1 cellular context compared by ENCODE assay signal in the genomic region with DNA sequence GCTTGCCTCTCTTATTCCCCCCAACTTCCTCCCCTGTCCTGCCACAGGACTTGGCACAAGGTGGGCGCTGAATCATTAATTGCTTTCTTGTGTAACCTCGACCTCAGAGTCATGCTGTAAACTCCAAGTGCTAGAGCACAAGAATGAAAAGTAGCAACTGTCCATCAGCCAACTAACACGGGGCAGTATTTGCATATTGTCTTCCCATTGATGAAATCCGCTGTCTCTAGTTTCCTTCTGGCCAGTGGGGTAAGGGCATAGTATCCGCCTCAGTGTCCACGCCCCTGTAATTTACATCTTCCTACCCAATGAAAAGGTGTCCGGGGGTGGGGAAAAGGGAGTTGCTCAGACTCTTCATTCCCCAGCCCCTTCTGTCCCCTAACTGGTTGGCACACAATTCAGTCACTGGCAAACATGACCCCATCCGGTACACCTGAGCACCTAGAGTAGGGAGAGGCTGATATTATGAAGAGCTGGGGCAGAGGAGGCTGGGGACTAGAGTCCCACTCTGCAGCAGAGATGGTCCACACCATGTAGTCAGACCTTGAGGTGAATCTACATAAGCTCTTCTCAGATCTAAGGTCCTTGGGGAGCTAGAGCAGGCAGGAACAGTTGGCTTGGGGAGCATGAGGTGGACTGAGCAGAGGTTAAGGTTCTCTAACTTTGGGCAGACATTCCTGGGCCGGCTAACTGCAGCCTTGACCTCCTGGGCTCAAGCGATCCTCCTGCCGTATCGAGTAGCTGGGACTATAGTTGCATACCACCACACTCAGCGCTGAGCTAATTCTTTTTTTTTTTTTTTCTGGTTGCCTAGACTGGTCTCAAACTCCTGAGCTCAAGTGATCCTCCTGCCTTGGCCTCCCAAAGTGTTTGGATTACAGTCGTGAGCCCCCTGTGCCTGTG.
TF ChIP-seq lines count a peak whose summit lies in the region.

No MANE protein-coding gene starts in this region.

TF ChIP-seq in HepG2, 621 proteins besides CTCF, POLR2A, EP300 and RAD21 (continued from another document and continues in another):
- TF ChIP-seq, protein P1, sequence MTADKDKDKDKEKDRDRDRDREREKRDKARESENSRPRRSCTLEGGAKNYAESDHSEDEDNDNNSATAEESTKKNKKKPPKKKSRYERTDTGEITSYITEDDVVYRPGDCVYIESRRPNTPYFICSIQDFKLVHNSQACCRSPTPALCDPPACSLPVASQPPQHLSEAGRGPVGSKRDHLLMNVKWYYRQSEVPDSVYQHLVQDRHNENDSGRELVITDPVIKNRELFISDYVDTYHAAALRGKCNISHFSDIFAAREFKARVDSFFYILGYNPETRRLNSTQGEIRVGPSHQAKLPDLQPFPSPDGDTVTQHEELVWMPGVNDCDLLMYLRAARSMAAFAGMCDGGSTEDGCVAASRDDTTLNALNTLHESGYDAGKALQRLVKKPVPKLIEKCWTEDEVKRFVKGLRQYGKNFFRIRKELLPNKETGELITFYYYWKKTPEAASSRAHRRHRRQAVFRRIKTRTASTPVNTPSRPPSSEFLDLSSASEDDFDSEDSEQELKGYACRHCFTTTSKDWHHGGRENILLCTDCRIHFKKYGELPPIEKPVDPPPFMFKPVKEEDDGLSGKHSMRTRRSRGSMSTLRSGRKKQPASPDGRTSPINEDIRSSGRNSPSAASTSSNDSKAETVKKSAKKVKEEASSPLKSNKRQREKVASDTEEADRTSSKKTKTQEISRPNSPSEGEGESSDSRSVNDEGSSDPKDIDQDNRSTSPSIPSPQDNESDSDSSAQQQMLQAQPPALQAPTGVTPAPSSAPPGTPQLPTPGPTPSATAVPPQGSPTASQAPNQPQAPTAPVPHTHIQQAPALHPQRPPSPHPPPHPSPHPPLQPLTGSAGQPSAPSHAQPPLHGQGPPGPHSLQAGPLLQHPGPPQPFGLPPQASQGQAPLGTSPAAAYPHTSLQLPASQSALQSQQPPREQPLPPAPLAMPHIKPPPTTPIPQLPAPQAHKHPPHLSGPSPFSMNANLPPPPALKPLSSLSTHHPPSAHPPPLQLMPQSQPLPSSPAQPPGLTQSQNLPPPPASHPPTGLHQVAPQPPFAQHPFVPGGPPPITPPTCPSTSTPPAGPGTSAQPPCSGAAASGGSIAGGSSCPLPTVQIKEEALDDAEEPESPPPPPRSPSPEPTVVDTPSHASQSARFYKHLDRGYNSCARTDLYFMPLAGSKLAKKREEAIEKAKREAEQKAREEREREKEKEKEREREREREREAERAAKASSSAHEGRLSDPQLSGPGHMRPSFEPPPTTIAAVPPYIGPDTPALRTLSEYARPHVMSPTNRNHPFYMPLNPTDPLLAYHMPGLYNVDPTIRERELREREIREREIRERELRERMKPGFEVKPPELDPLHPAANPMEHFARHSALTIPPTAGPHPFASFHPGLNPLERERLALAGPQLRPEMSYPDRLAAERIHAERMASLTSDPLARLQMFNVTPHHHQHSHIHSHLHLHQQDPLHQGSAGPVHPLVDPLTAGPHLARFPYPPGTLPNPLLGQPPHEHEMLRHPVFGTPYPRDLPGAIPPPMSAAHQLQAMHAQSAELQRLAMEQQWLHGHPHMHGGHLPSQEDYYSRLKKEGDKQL (CRISPR knock-in tag; IDR thresholded peaks at IDR 0.05; ENCODE audit: low read depth), result no peak
- TF ChIP-seq ZFP36L1 (CRISPR knock-in tag; IDR thresholded peaks at IDR 0.05) (no peak), NCOA5 (CRISPR knock-in tag; IDR thresholded peaks at IDR 0.05) (no peak), ZNF329 (CRISPR knock-in tag; IDR thresholded peaks at IDR 0.05; ENCODE audit: low read depth) (no peak), ZNF484 (CRISPR knock-in tag; IDR thresholded peaks at IDR 0.05; ENCODE audit: borderline replicate concordance, low read depth) (no peak), ZNF468 (CRISPR knock-in tag; IDR thresholded peaks at IDR 0.05) (no peak), ZNF30 (CRISPR knock-in tag; IDR thresholded peaks at IDR 0.05) (no peak), HOXA3 (CRISPR knock-in tag; IDR thresholded peaks at IDR 0.05) (no peak), ZNF562 (CRISPR knock-in tag; IDR thresholded peaks at IDR 0.05; ENCODE audit: borderline replicate concordance) (no peak), RELA (CRISPR knock-in tag; IDR thresholded peaks at IDR 0.05) (no peak), IRX3 (CRISPR knock-in tag; IDR thresholded peaks at IDR 0.05; ENCODE audit: borderline replicate concordance, low read depth) (0 out of 2 replicates have a peak, but pooled peaks have one; percentile 45), ISL2 (CRISPR knock-in tag; IDR thresholded peaks at IDR 0.05) (no peak; the same call in 1 of the 2 replicates), ATF7 (IDR thresholded peaks at IDR 0.05) (no peak), ATF7 (CRISPR knock-in tag; IDR thresholded peaks at IDR 0.05) (no peak), NFE2L2 (IDR thresholded peaks at IDR 0.05; ENCODE audit: low read length) (no peak), PAF1 (CRISPR knock-in tag; IDR thresholded peaks at IDR 0.05) (no peak), RNF2 (conservative IDR thresholded peaks at IDR 0.05; ENCODE audit: low read depth) (no peak), ARNT2 (CRISPR knock-in tag; IDR thresholded peaks at IDR 0.05; ENCODE audit: low read depth) (no peak), ESRRA (CRISPR knock-in tag; IDR thresholded peaks at IDR 0.05; ENCODE audit: low read depth) (no peak), RXRB (CRISPR knock-in tag; IDR thresholded peaks at IDR 0.05; ENCODE audit: borderline replicate concordance) (no peak), JARID2 (CRISPR knock-in tag; IDR thresholded peaks at IDR 0.05; ENCODE audit: insufficient replicate concordance) (no peak), ZNF776 (CRISPR knock-in tag; IDR thresholded peaks at IDR 0.05) (no peak), YEATS4 (CRISPR knock-in tag; IDR thresholded peaks at IDR 0.05; ENCODE audit: borderline replicate concordance) (0 out of 2 replicates have a peak, but pooled peaks have one; percentile 26), HNF4A (CRISPR knock-in tag; IDR thresholded peaks at IDR 0.05) (peak; percentile 47; the same call in 1 of the 2 replicates), CBX5 (CRISPR knock-in tag; IDR thresholded peaks at IDR 0.05; ENCODE audit: borderline replicate concordance) (no peak), ZNF382 (CRISPR knock-in tag; IDR thresholded peaks at IDR 0.05; ENCODE audit: borderline replicate concordance) (no peak), SMAD9 (CRISPR knock-in tag; IDR thresholded peaks at IDR 0.05) (no peak), HMGA1 (CRISPR knock-in tag; conservative IDR thresholded peaks at IDR 0.05) (no peak), ZNF749 (CRISPR knock-in tag; IDR thresholded peaks at IDR 0.05; ENCODE audit: borderline replicate concordance) (no peak), PAX8 (CRISPR knock-in tag; IDR thresholded peaks at IDR 0.05; ENCODE audit: borderline replicate concordance) (no peak), ZBTB38 (CRISPR knock-in tag; IDR thresholded peaks at IDR 0.05) (no peak), HDAC6 (IDR thresholded peaks at IDR 0.05; ENCODE audit: low read depth, low read length) (no peak)
- TF ChIP-seq, protein P2, sequence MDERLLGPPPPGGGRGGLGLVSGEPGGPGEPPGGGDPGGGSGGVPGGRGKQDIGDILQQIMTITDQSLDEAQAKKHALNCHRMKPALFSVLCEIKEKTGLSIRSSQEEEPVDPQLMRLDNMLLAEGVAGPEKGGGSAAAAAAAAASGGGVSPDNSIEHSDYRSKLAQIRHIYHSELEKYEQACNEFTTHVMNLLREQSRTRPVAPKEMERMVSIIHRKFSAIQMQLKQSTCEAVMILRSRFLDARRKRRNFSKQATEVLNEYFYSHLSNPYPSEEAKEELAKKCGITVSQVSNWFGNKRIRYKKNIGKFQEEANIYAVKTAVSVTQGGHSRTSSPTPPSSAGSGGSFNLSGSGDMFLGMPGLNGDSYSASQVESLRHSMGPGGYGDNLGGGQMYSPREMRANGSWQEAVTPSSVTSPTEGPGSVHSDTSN (CRISPR knock-in tag; IDR thresholded peaks at IDR 0.05), result peak; percentile 87
- TF ChIP-seq, protein P3, sequence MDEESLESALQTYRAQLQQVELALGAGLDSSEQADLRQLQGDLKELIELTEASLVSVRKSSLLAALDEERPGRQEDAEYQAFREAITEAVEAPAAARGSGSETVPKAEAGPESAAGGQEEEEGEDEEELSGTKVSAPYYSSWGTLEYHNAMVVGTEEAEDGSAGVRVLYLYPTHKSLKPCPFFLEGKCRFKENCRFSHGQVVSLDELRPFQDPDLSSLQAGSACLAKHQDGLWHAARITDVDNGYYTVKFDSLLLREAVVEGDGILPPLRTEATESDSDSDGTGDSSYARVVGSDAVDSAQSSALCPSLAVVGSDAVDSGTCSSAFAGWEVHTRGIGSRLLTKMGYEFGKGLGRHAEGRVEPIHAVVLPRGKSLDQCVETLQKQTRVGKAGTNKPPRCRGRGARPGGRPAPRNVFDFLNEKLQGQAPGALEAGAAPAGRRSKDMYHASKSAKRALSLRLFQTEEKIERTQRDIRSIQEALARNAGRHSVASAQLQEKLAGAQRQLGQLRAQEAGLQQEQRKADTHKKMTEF (CRISPR knock-in tag; IDR thresholded peaks at IDR 0.05), result peak; percentile 17; the same call in 1 of the 2 replicates
- TF ChIP-seq, protein P4, sequence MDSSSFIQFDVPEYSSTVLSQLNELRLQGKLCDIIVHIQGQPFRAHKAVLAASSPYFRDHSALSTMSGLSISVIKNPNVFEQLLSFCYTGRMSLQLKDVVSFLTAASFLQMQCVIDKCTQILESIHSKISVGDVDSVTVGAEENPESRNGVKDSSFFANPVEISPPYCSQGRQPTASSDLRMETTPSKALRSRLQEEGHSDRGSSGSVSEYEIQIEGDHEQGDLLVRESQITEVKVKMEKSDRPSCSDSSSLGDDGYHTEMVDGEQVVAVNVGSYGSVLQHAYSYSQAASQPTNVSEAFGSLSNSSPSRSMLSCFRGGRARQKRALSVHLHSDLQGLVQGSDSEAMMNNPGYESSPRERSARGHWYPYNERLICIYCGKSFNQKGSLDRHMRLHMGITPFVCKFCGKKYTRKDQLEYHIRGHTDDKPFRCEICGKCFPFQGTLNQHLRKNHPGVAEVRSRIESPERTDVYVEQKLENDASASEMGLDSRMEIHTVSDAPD (CRISPR knock-in tag; IDR thresholded peaks at IDR 0.05), result no peak
- TF ChIP-seq, protein P5, sequence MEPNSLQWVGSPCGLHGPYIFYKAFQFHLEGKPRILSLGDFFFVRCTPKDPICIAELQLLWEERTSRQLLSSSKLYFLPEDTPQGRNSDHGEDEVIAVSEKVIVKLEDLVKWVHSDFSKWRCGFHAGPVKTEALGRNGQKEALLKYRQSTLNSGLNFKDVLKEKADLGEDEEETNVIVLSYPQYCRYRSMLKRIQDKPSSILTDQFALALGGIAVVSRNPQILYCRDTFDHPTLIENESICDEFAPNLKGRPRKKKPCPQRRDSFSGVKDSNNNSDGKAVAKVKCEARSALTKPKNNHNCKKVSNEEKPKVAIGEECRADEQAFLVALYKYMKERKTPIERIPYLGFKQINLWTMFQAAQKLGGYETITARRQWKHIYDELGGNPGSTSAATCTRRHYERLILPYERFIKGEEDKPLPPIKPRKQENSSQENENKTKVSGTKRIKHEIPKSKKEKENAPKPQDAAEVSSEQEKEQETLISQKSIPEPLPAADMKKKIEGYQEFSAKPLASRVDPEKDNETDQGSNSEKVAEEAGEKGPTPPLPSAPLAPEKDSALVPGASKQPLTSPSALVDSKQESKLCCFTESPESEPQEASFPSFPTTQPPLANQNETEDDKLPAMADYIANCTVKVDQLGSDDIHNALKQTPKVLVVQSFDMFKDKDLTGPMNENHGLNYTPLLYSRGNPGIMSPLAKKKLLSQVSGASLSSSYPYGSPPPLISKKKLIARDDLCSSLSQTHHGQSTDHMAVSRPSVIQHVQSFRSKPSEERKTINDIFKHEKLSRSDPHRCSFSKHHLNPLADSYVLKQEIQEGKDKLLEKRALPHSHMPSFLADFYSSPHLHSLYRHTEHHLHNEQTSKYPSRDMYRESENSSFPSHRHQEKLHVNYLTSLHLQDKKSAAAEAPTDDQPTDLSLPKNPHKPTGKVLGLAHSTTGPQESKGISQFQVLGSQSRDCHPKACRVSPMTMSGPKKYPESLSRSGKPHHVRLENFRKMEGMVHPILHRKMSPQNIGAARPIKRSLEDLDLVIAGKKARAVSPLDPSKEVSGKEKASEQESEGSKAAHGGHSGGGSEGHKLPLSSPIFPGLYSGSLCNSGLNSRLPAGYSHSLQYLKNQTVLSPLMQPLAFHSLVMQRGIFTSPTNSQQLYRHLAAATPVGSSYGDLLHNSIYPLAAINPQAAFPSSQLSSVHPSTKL (CRISPR knock-in tag; IDR thresholded peaks at IDR 0.05), result no peak
- TF ChIP-seq, protein P6, sequence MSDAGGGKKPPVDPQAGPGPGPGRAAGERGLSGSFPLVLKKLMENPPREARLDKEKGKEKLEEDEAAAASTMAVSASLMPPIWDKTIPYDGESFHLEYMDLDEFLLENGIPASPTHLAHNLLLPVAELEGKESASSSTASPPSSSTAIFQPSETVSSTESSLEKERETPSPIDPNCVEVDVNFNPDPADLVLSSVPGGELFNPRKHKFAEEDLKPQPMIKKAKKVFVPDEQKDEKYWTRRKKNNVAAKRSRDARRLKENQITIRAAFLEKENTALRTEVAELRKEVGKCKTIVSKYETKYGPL (CRISPR knock-in tag; IDR thresholded peaks at IDR 0.05), result no peak
- TF ChIP-seq, protein P7, sequence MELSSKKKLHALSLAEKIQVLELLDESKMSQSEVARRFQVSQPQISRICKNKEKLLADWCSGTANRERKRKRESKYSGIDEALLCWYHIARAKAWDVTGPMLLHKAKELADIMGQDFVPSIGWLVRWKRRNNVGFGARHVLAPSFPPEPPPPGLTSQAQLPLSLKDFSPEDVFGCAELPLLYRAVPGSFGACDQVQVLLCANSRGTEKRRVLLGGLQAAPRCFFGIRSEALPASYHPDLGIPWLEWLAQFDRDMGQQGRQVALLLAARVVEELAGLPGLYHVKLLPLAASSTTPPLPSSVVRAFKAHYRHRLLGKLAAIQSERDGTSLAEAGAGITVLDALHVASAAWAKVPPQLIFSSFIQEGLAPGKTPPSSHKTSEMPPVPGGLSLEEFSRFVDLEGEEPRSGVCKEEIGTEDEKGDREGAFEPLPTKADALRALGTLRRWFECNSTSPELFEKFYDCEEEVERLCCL (CRISPR knock-in tag; IDR thresholded peaks at IDR 0.05; ENCODE audit: borderline replicate concordance), result no peak
- TF ChIP-seq, protein P8, sequence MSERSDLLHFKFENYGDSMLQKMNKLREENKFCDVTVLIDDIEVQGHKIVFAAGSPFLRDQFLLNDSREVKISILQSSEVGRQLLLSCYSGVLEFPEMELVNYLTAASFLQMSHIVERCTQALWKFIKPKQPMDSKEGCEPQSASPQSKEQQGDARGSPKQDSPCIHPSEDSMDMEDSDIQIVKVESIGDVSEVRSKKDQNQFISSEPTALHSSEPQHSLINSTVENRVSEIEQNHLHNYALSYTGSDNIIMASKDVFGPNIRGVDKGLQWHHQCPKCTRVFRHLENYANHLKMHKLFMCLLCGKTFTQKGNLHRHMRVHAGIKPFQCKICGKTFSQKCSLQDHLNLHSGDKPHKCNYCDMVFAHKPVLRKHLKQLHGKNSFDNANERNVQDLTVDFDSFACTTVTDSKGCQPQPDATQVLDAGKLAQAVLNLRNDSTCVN (CRISPR knock-in tag; IDR thresholded peaks at IDR 0.05; ENCODE audit: borderline replicate concordance), result no peak
- TF ChIP-seq, protein P9, sequence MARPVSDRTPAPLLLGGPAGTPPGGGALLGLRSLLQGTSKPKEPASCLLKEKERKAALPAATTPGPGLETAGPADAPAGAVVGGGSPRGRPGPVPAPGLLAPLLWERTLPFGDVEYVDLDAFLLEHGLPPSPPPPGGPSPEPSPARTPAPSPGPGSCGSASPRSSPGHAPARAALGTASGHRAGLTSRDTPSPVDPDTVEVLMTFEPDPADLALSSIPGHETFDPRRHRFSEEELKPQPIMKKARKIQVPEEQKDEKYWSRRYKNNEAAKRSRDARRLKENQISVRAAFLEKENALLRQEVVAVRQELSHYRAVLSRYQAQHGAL (CRISPR knock-in tag; IDR thresholded peaks at IDR 0.05; ENCODE audit: not compliant biosample characterization), result no peak
- TF ChIP-seq, protein P10, sequence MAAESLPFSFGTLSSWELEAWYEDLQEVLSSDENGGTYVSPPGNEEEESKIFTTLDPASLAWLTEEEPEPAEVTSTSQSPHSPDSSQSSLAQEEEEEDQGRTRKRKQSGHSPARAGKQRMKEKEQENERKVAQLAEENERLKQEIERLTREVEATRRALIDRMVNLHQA (CRISPR knock-in tag; IDR thresholded peaks at IDR 0.05), result no peak
